Comparison of ENCODE assay signal across 25 cellular contexts in genomic region chr10:75624632-75625031, GRCh38.
"Had no signal": no experiment of that assay in that cellular context is flagged by ENCODE, and none has a peak within 500 bp of the region (broad histone marks: within the 10 kb centered on the region; RNA-seq: fewer than 3 reads in every experiment).

No MANE protein-coding gene starts in this region.

- ATAC-seq: effector memory CD8-positive, alpha-beta T cell; left colon; left ventricle myocardium superior; lower lobe of right lung; natural killer cell; psoas muscle; right cardiac atrium; stimulated activated effector memory CD8-positive, alpha-beta T cell treated with anti-CD3 and anti-CD28 coated beads, Interleukin-12 subunit alpha, Interleukin-12 subunit beta, amount 100 ng/mL, for 72 hours had no signal

- DNase-seq: cortex of kidney; effector memory CD8-positive, alpha-beta T cell; erythroblast; esophagus squamous epithelium; hypothalamus; immature natural killer cell; islet precursor cell; kidney glomerular epithelial cell; left colon; left ventricle myocardium superior; lower lobe of right lung; natural killer cell; occipital lobe; ovary; posterior cingulate gyrus; psoas muscle; right cardiac atrium; sigmoid colon; stimulated activated CD4-positive, alpha-beta T cell treated with anti-CD3 and anti-CD28 coated beads, Interleukin-2, amount 100 ng/mL, for 24 hours; stimulated activated CD4-positive, alpha-beta T cell treated with anti-CD3 and anti-CD28 coated beads, Interleukin-4, amount 100 ng/mL, for 24 hours; stimulated activated naive CD4-positive, alpha-beta T cell treated with Interleukin-2 at 50 U/mL for 16 hours; stomach; thyroid gland; trophoblast cell had no signal

- H3K9me3 Mint-ChIP-seq: effector memory CD8-positive, alpha-beta T cell; natural killer cell; stimulated activated effector memory CD8-positive, alpha-beta T cell treated with anti-CD3 and anti-CD28 coated beads, Interleukin-12 subunit alpha, Interleukin-12 subunit beta, amount 100 ng/mL, for 72 hours had no signal

- H3K36me3 Mint-ChIP-seq: immature natural killer cell; natural killer cell; stimulated activated effector memory CD8-positive, alpha-beta T cell treated with anti-CD3 and anti-CD28 coated beads, Interleukin-12 subunit alpha, Interleukin-12 subunit beta, amount 100 ng/mL, for 72 hours had no signal

- H3K4me1 Mint-ChIP-seq: immature natural killer cell; natural killer cell; stimulated activated effector memory CD8-positive, alpha-beta T cell treated with anti-CD3 and anti-CD28 coated beads, Interleukin-12 subunit alpha, Interleukin-12 subunit beta, amount 100 ng/mL, for 72 hours had no signal

- H3K4me3 Mint-ChIP-seq: effector memory CD8-positive, alpha-beta T cell; immature natural killer cell; natural killer cell; stimulated activated effector memory CD8-positive, alpha-beta T cell treated with anti-CD3 and anti-CD28 coated beads, Interleukin-12 subunit alpha, Interleukin-12 subunit beta, amount 100 ng/mL, for 72 hours had no signal
